In the genomic region with DNA sequence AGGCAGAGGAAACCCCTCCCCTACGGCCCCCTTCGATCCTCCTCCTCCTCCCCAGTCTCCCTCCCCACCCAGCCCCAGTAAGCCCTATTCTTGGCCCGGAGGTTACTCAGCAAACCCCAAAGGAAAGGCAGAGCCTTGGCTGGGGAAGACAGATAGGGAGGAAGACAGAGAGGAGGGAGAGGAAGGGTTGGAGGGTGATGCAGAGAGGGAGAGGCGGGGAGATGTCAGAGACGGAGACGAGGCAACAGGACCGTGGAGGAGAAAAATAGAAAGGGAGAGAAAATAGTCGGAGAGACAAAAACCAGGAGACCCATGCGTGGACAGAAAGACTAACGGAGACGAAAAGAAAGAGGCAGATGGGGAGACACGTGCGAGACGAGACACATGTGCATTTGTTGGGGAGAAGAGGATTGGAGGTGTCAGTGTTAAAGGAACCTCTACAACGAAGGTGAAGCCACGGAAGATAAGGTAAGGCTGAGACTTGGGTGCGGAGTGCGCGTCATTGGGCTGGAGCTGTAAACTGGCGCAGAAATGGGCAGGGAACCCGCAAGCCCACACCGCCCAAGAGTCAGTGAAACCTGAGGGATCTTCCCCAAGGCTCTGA, we compare ENCODE assay signal across 8 cellular contexts. TPM values are rescaled to one million over a fixed set of nuclear protein-coding genes. Genes with fewer than 3 reads are reported as not detected.
DNase-seq lines count a peak whose midpoint lies in the region; ATAC-seq and TF ChIP-seq lines count a peak whose summit lies in the region.

No MANE protein-coding gene starts in this region.

- H3K4me3 ChIP-seq in AG04450 (ENCODE audit: low read depth, low read length) (peak overlapping the region; percentile 91), GM23248 (peak overlapping the region; percentile 95), right cardiac atrium (ENCODE audit: low read length) (peak overlapping the region; percentile 93), spleen (peak overlapping the region; percentile 76 to 100 (median 98))

- peak overlapping the region; percentile 100 for H3K4me3 Mint-ChIP-seq in activated B cell treated with CpG ODN at 0.5 μM for 24 hours

- peaks cover 36% of the 10 kb centered on the region for H3K36me3 Mint-ChIP-seq in activated B cell treated with CpG ODN at 0.5 μM for 24 hours (ENCODE audit: low read depth)

- TF ChIP-seq POLR2A in spleen (IDR thresholded peaks at IDR 0.05), result no peak

- in situ Hi-C loops in GM23248 (cut with MboI), result no loop called here

- H3K4me1 ChIP-seq in GM23248 (ENCODE audit: insufficient read depth) (peaks cover 8% of the 10 kb centered on the region; the same call in 1 of the 2 replicates), right cardiac atrium (ENCODE audit: control insufficient read depth, insufficient read depth, low read length) (peaks cover 3% of the 10 kb centered on the region), spleen (peaks cover 35 to 88% (median 60%) of the 10 kb centered on the region in 6 donors)

- H2AFZ ChIP-seq in GM23248, result peak overlapping the region; percentile 39

- intact Hi-C loops in activated B cell treated with CpG ODN at 0.5 μM for 24 hours (cut with micrococcal nuclease) (loop anchor here (1.0 to 5.0 kb wide), 6 partner anchors 14 to 909 kb away; a partner anchor contains a TSS), right cardiac atrium (cut with DNase I) (loop anchor here in 1 of 4 donors (10.0 kb wide), 1 partner anchor 84 kb away; a partner anchor contains a TSS), spleen (cut with DNase I; ENCODE audit: low total_unique reads) (no loop called here)

- H3K4me1 Mint-ChIP-seq in activated B cell treated with CpG ODN at 0.5 μM for 24 hours, result peaks cover 42% of the 10 kb centered on the region

- 4 to 6% methylated on average over 20 to 21 of the region's 22 CpGs for WGBS in GM23248 (ENCODE audit: low coverage in 1 of 2, low lambda C conversion rate in 2 of 2, missing lambda C conversion rate in 2 of 2), 2 experiments
- 8% methylated on average over 22 of the region's 22 CpGs for WGBS in right cardiac atrium
- WGBS in spleen, 5 donors, result 2 to 3% (median 2%) methylated on average over 22 of the region's 22 CpGs

- ATAC-seq in activated B cell treated with CpG ODN at 0.5 μM for 24 hours (ENCODE audit: low read depth) (no peak), right cardiac atrium (peak in 1 of 2 donors; percentile 10)

- CTCF ChIA-PET in AG04450 (lab: Charles Lee), result interaction anchor here (2.8 kb wide), 1 partner anchor 29 kb away, joined by 14 read pairs; no protein-coding TSS in a partner anchor
- CTCF ChIA-PET in activated B cell treated with CpG ODN at 0.5 μM for 24 hours (lab: Charles Lee), result interaction anchor here (0.7 to 5.4 kb wide), 9 partner anchors 13 to 218 kb away, joined by 3 to 38 read pairs (median 8); a partner anchor contains a TSS

- H3K4me2 ChIP-seq in GM23248 (ENCODE audit: unreplicated experiment), result peak overlapping the region; percentile 76

- H3K79me2 ChIP-seq in GM23248 (ENCODE audit: insufficient read depth), result peaks cover 74% of the 10 kb centered on the region

- no peaks in the 10 kb centered on the region for H3K27me3 Mint-ChIP-seq in activated B cell treated with CpG ODN at 0.5 μM for 24 hours

- H3K9me3 ChIP-seq in AG04450 (ENCODE audit: control insufficient read depth, insufficient read depth, low read length) (no peaks in the 10 kb centered on the region; the same call in 1 of the 2 replicates), GM23248 (ENCODE audit: low read depth) (no peaks in the 10 kb centered on the region), right cardiac atrium (ENCODE audit: control insufficient read depth, low read length) (no peaks in the 10 kb centered on the region), spleen (no peaks in the 10 kb centered on the region)

- H3K9me3 Mint-ChIP-seq in activated B cell treated with CpG ODN at 0.5 μM for 24 hours, result no peaks in the 10 kb centered on the region

- H3K27me3 ChIP-seq in AG04450 (ENCODE audit: control insufficient read depth, insufficient read depth, low read length) (no peaks in the 10 kb centered on the region), GM23248 (replicated peaks; ENCODE audit: insufficient read depth) (no peaks in the 10 kb centered on the region), right cardiac atrium (ENCODE audit: control insufficient read depth, insufficient read depth) (no peaks in the 10 kb centered on the region), spleen (replicated peaks in 1 of 7) (no peaks in the 10 kb centered on the region)

- POLR2A ChIA-PET in AG04450 (lab: Yijun Ruan, JAX) (interaction anchor here (0.6 to 3.0 kb wide), 5 partner anchors 9 to 40 kb away, joined by 3 to 43 read pairs (median 4); no protein-coding TSS in a partner anchor), activated B cell treated with CpG ODN at 0.5 μM for 24 hours (lab: Charles Lee) (interaction anchor here (0.5 to 6.9 kb wide), 20 partner anchors 9 to 1893 kb away, joined by 3 to 119 read pairs (median 6); a partner anchor contains a TSS)

- H3K36me3 ChIP-seq in GM23248 (ENCODE audit: low read depth), result peaks cover 12% of the 10 kb centered on the region
- peaks cover 0 to 34% (median 24%) of the 10 kb centered on the region in 6 donors for H3K36me3 ChIP-seq in spleen

- no peak for DNase-seq in AG04450 (ENCODE audit: low read depth, low spot score)
- DNase-seq in GM23248, result peak; percentile 53
- no peak for DNase-seq in activated B cell treated with CpG ODN at 0.5 μM for 24 hours
- peak; percentile 28 to 63 (median 43) for DNase-seq in right cardiac atrium
- no peak for DNase-seq in spleen
- DNase-seq in NCI-H146 treated with DMSO at 0.1 percent for 48 hours (lab: John Stamatoyannopoulos, UW; ENCODE audit: unreplicated experiment), result no peak
- DNase-seq in HuH-7 (ENCODE audit: low spot score), result no peak
- no peak for DNase-seq in activated CD4-positive, alpha-beta T cell treated with anti-CD3 and anti-CD28 coated beads for 1 hour

- H3K27ac ChIP-seq in AG04450 (ENCODE audit: low read depth, low read length), result no peak overlapping the region
- peak overlapping the region; percentile 66 for H3K27ac ChIP-seq in GM23248
- peak overlapping the region; percentile 31 for H3K27ac ChIP-seq in right cardiac atrium (ENCODE audit: low read length)
- H3K27ac ChIP-seq in spleen, result peak overlapping the region; percentile 70 to 98 (median 95)

- no peaks in the 10 kb centered on the region for H3K9me2 ChIP-seq in GM23248 (ENCODE audit: insufficient read depth)

- H3K9ac ChIP-seq in GM23248, result peak overlapping the region; percentile 87

- TF ChIP-seq CTCF in AG04450 (IDR thresholded peaks at IDR 0.05; ENCODE audit: low read depth, low read length) (no peak), activated B cell treated with CpG ODN at 0.5 μM for 24 hours (IDR thresholded peaks at IDR 0.05) (no peak), spleen (IDR thresholded peaks at IDR 0.05 in 8 of 11, conservative IDR thresholded peaks at IDR 0.05 in 3 of 11) (no peak)

- H4K20me1 ChIP-seq in GM23248 (ENCODE audit: insufficient read depth), result no peaks in the 10 kb centered on the region

- peak overlapping the region; percentile 86 for H3K27ac Mint-ChIP-seq in activated B cell treated with CpG ODN at 0.5 μM for 24 hours

- no peaks in the 10 kb centered on the region for H3F3A ChIP-seq in GM23248 (ENCODE audit: insufficient read depth)

RNA-seq across cellular contexts. Expression of a gene that starts 2.9 kb away (rescaled TPM):
- 4.9 and 11.2 TPM in 2 replicates for polyA plus RNA-seq in AG04450 (2011; rRNA removed)
- 22.8 and 28.9 TPM in 2 replicates for polyA minus RNA-seq in AG04450 (2011; rRNA and poly(A)+ RNA removed)
- 21.4 and 23.5 TPM in 2 replicates for total RNA-seq in GM23248 (2014; rRNA removed; shearing (Covaris generic))
- 12.4 and 13.9 TPM in 2 replicates for polyA plus RNA-seq in GM23248 (2016; fragmentation: Nextera tagmentation; extraction: Ambion mirVana)
- total RNA-seq in activated B cell treated with CpG ODN at 0.5 μM for 24 hours, result 80.7 and 88.5 TPM in 2 replicates
- 10 to 100 TPM; 27.0 to 39.3 (median 33.3) TPM for total RNA-seq in right cardiac atrium
- 23.9 TPM for polyA plus RNA-seq in right cardiac atrium
- 100 to 1,000 TPM in 6 of 7 donors, 10 to 100 TPM in 1; 79.3 to 147 (median 130) TPM for total RNA-seq in spleen
- polyA plus RNA-seq in spleen, result 10 to 100 TPM; 23.0 to 56.0 (median 25.2) TPM

RNA-seq across cellular contexts. Expression of a gene that starts 13.1 kb away (rescaled TPM):
- polyA plus RNA-seq in AG04450 (2011; rRNA removed) (3.9 and 5.1 TPM in 2 replicates), GM23248 (2016; fragmentation: Nextera tagmentation; extraction: Ambion mirVana) (13.2 and 13.8 TPM in 2 replicates), right cardiac atrium (5.1 TPM), spleen (10 to 100 TPM in 2 of 3 donors, 1 to 10 TPM in 1; 8.6 to 11.9 (median 10.5) TPM)
- polyA minus RNA-seq in AG04450 (2011; rRNA and poly(A)+ RNA removed), result 1.3 and 1.7 TPM in 2 replicates
- total RNA-seq in GM23248 (2014; rRNA removed; shearing (Covaris generic)), result 8.1 and 9.6 TPM in 2 replicates
- total RNA-seq in activated B cell treated with CpG ODN at 0.5 μM for 24 hours (11.7 and 14.2 TPM in 2 replicates), right cardiac atrium (1 to 10 TPM; 3.3 to 3.8 (median 3.5) TPM), spleen (10 to 100 TPM in 1 of 7 donors, 1 to 10 TPM in 6; 7.5 to 10.2 (median 8.4) TPM)

RNA-seq across cellular contexts. Expression of a gene that starts 25.5 kb away (rescaled TPM):
- polyA plus RNA-seq in AG04450 (2011; rRNA removed), result 5.2 and 6.3 TPM in 2 replicates
- 8.4 and 17.7 TPM in 2 replicates for polyA minus RNA-seq in AG04450 (2011; rRNA and poly(A)+ RNA removed)
- total RNA-seq in GM23248 (2014; rRNA removed; shearing (Covaris generic)), result 3.9 and 5.3 TPM in 2 replicates
- 6.6 and 7.8 TPM in 2 replicates for polyA plus RNA-seq in GM23248 (2016; fragmentation: Nextera tagmentation; extraction: Ambion mirVana)
- 3.7 and 4.6 TPM in 2 replicates for total RNA-seq in activated B cell treated with CpG ODN at 0.5 μM for 24 hours
- total RNA-seq in right cardiac atrium, result 1 to 10 TPM; 4.6 to 6.7 (median 5.8) TPM
- 8.5 TPM for polyA plus RNA-seq in right cardiac atrium
- 10 to 100 TPM; 19.3 to 62.0 (median 23.5) TPM for total RNA-seq in spleen
- 10 to 100 TPM; 13.4 to 37.1 (median 34.4) TPM for polyA plus RNA-seq in spleen

RNA-seq across cellular contexts. Expression of a gene that starts 40.9 kb away (rescaled TPM):
- 8.5 and 9.3 TPM in 2 replicates for polyA plus RNA-seq in AG04450 (2011; rRNA removed)
- 14.0 and 15.8 TPM in 2 replicates for polyA minus RNA-seq in AG04450 (2011; rRNA and poly(A)+ RNA removed)
- total RNA-seq in GM23248 (2014; rRNA removed; shearing (Covaris generic)), result 5.2 and 5.9 TPM in 2 replicates
- 11.4 and 12.3 TPM in 2 replicates for polyA plus RNA-seq in GM23248 (2016; fragmentation: Nextera tagmentation; extraction: Ambion mirVana)
- 61.7 and 65.3 TPM in 2 replicates for total RNA-seq in activated B cell treated with CpG ODN at 0.5 μM for 24 hours
- total RNA-seq in right cardiac atrium, result 10 to 100 TPM; 17.9 to 22.2 (median 18.9) TPM
- 12.2 TPM for polyA plus RNA-seq in right cardiac atrium
- total RNA-seq in spleen, result 10 to 100 TPM; 20.5 to 38.2 (median 29.7) TPM
- 10 to 100 TPM; 12.7 to 18.9 (median 14.5) TPM for polyA plus RNA-seq in spleen

RNA-seq across cellular contexts. Expression of a gene that starts 46.3 kb away (rescaled TPM):
- polyA plus RNA-seq in AG04450 (2011; rRNA removed) (7.8 and 11.7 TPM in 2 replicates), GM23248 (2016; fragmentation: Nextera tagmentation; extraction: Ambion mirVana) (26.4 and 29.4 TPM in 2 replicates), right cardiac atrium (12.2 TPM), spleen (10 to 100 TPM; 32.1 to 53.8 (median 42.3) TPM)
- 2.3 and 3.8 TPM in 2 replicates for polyA minus RNA-seq in AG04450 (2011; rRNA and poly(A)+ RNA removed)
- 20.7 and 21.4 TPM in 2 replicates for total RNA-seq in GM23248 (2014; rRNA removed; shearing (Covaris generic))
- total RNA-seq in activated B cell treated with CpG ODN at 0.5 μM for 24 hours (30.1 and 31.6 TPM in 2 replicates), right cardiac atrium (10 to 100 TPM in 2 of 4 donors, 1 to 10 TPM in 2; 8.6 to 12.6 (median 10.8) TPM), spleen (10 to 100 TPM; 10.1 to 21.0 (median 14.0) TPM)

Comparison
In these comparisons a context has a peak if more than half of its experiments do, and no peak if none do; other contexts are left out.
1. DNase-seq: peak in GM23248 (single experiment) and right cardiac atrium (3 of 3); none in AG04450 (single experiment), activated B cell treated with CpG ODN at 0.5 μM for 24 hours (single experiment), spleen (single experiment), NCI-H146 treated with DMSO at 0.1 percent for 48 hours (single experiment), HuH-7 (single experiment) and activated CD4-positive, alpha-beta T cell treated with anti-CD3 and anti-CD28 coated beads for 1 hour (single experiment).
2. Peak in every context shown above with its lines, with median percentiles within 50 percentile points of each other: H3K4me3 ChIP-seq.